22 cellular contexts compared by ENCODE assay signal in the genomic region with DNA sequence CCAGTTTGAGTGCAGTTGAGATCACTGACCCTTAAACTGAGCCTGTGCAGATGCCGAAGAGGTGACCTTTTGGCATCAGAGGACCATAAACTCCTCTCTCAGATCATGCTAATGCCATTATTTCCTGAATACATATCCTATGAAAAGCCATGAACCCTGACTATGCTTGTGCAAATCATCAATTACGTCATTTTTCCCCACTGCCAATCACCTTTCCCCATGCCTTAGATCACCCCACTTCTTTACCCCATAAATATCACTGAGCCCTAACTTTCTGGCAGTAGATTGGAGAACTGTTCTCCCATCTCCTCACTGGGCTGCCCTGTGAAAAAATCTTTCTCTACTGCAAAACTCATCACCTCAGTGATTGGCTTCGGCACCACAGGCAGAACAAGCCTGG. TPM values are rescaled to one million over a fixed set of nuclear protein-coding genes. Genes with fewer than 3 reads are reported as not detected.
DNase-seq lines count a peak whose midpoint lies in the region; ATAC-seq, FAIRE-seq and TF ChIP-seq lines count a peak whose summit lies in the region.
"Had no signal": no experiment of that assay in that cellular context is flagged by ENCODE, and none has a peak within 500 bp of the region (broad histone marks: within the 10 kb centered on the region; RNA-seq: fewer than 3 reads in every experiment).

No MANE protein-coding gene starts in this region.

- WGBS in HepG2 (ENCODE audit: low lambda C conversion rate): 0% methylated on average over 3 of the region's 3 CpGs
- WGBS in right lobe of liver (ENCODE audit: insufficient coverage, low coverage, low lambda C conversion rate, missing lambda C conversion rate): 68% methylated on average over 3 of the region's 3 CpGs

- CTCF ChIA-PET in HepG2 (lab: Yijun Ruan, JAX; ENCODE audit: low intra/inter-chr PET ratio, low total read pairs) (no interaction called here), PC-9 (lab: Charles Lee) (no interaction called here)

- intact Hi-C loops in HepG2 (cut with micrococcal nuclease; ENCODE audit: unreplicated experiment) (no loop called here), right lobe of liver (cut with DNase I) (no loop called here), PC-9 (cut with micrococcal nuclease; ENCODE audit: unreplicated experiment) (no loop called here)

- no peaks in the 10 kb centered on the region for H4K20me1 ChIP-seq in HepG2 (ENCODE audit: insufficient read depth, low read length)
- no peaks in the 10 kb centered on the region for H4K20me1 ChIP-seq in PC-9 (ENCODE audit: insufficient read depth)

- H3K4me1 ChIP-seq in HepG2 (ENCODE audit: insufficient read depth, low read length): no peaks in the 10 kb centered on the region
- H3K4me1 ChIP-seq in right lobe of liver: no peaks in the 10 kb centered on the region
- peaks cover 29% of the 10 kb centered on the region for H3K4me1 ChIP-seq in PC-9 (replicated peaks; ENCODE audit: insufficient read depth)

- BruUV-seq in HepG2 (replicated peaks; lab: Mats Ljungman, UMichigan) (no TSS peak), PC-9 (replicated peaks; lab: Mats Ljungman, UMichigan) (no TSS peak)

- no peaks in the 10 kb centered on the region for H3K9me2 ChIP-seq in PC-9 (ENCODE audit: insufficient read depth)

- POLR2A ChIA-PET in HepG2 (lab: Yijun Ruan, JAX) (no interaction called here), PC-9 (lab: Charles Lee; ENCODE audit: unreplicated experiment) (interaction anchor here (0.5 kb wide), 1 partner anchor 224 kb away, joined by 11 read pairs; no protein-coding TSS in a partner anchor)

- H3K4me1 Mint-ChIP-seq in nephron progenitor cell: peaks cover 35% of the 10 kb centered on the region
- H3K4me1 Mint-ChIP-seq in type B pancreatic cell (ENCODE audit: unreplicated experiment): peaks cover 8% of the 10 kb centered on the region
- H3K4me1 Mint-ChIP-seq: CD4-positive, alpha-beta memory T cell had no signal

- no peak for TF ChIP-seq EP300 in HepG2 (IDR thresholded peaks at IDR 0.05; ENCODE audit: low read depth in 2 of 2, low read length in 2 of 2)
- TF ChIP-seq EP300 in HepG2 (CRISPR knock-in tag; IDR thresholded peaks at IDR 0.05; ENCODE audit: borderline replicate concordance): no peak

- DNase-seq in HepG2 (ENCODE audit: low spot score): no peak
- no peak for DNase-seq in right lobe of liver
- DNase-seq in PC-9: no peak
- DNase-seq in nephron progenitor cell: no peak
- no peak for DNase-seq in type B pancreatic cell (ENCODE audit: extremely low spot score, unreplicated experiment)
- DNase-seq in DMS53 (lab: John Stamatoyannopoulos, UW): no peak
- DNase-seq: 8988T; C1 segment of cervical spinal cord; Calu3; CD4-positive, alpha-beta memory T cell; COR-L47; DND-41; GM23248; H7; HCEC 1CT had no signal

- FAIRE-seq in HepG2 (lab: Jason Lieb, UNC): no peak
- FAIRE-seq: GM12892, GM18507, H1 had no signal

- H3K4me3 ChIP-seq in HepG2 (replicated peaks in 1 of 3; ENCODE audit: insufficient read depth in 1 of 3, low read depth in 2 of 3, low read length in 3 of 3) (no peak overlapping the region), right lobe of liver (no peak overlapping the region), PC-9 (no peak overlapping the region)
- H3K4me3 ChIP-seq: GM23248 had no signal

- H3K36me3 ChIP-seq in HepG2 (replicated peaks in 1 of 2; ENCODE audit: control insufficient read depth in 1 of 2, insufficient read depth in 2 of 2, low read length in 2 of 2) (no peaks in the 10 kb centered on the region), right lobe of liver (no peaks in the 10 kb centered on the region), PC-9 (ENCODE audit: low read depth) (no peaks in the 10 kb centered on the region)

- TF ChIP-seq POLR2A in HepG2 (IDR thresholded peaks at IDR 0.05; ENCODE audit: insufficient read depth in 1 of 2, low read depth in 2 of 2, low read length in 2 of 2) (no peak), right lobe of liver (IDR thresholded peaks at IDR 0.05) (no peak)

- no peak for TF ChIP-seq CTCF in HepG2 (CRISPR knock-in tag; IDR thresholded peaks at IDR 0.05)
- no peak for TF ChIP-seq CTCF in right lobe of liver (IDR thresholded peaks at IDR 0.05)
- TF ChIP-seq CTCF in PC-9 (conservative IDR thresholded peaks at IDR 0.05): no peak
- TF ChIP-seq CTCF in nephron progenitor cell (IDR thresholded peaks at IDR 0.05): no peak
- no peak for TF ChIP-seq CTCF in type B pancreatic cell (conservative IDR thresholded peaks at IDR 0.05)

- in situ Hi-C loops in HepG2 (cut with HindIII; ENCODE audit: extremely low pct_ligation_motif_present, low pct_unique_long_range_greater_than_20kb): no loop called here

- TF ChIP-seq RAD21 in HepG2 (CRISPR knock-in tag; IDR thresholded peaks at IDR 0.05): no peak

- peak overlapping the region; percentile 93 for H3K27ac Mint-ChIP-seq in nephron progenitor cell
- peak overlapping the region; percentile 69 for H3K27ac Mint-ChIP-seq in type B pancreatic cell
- H3K27ac Mint-ChIP-seq: CD4-positive, alpha-beta memory T cell had no signal

- no peak for ATAC-seq in HepG2
- no peak for ATAC-seq in right lobe of liver
- no peak for ATAC-seq in GM21528 (IDR thresholded peaks at IDR 0.05; ENCODE audit: low FRiP score, unreplicated experiment)
- no peak for ATAC-seq in HG03159 (IDR thresholded peaks at IDR 0.05; ENCODE audit: unreplicated experiment)

- H3K27ac ChIP-seq in HepG2 (ENCODE audit: extremely low read length, insufficient read depth, low read length): no peak overlapping the region
- H3K27ac ChIP-seq in right lobe of liver: no peak overlapping the region
- H3K27ac ChIP-seq in PC-9: peak overlapping the region; percentile 84; the same call in 1 of the 2 replicates
- H3K27ac ChIP-seq: GM23248 had no signal

- no peaks in the 10 kb centered on the region for H3K79me2 ChIP-seq in HepG2 (ENCODE audit: insufficient read depth, low read length)
- no peaks in the 10 kb centered on the region for H3K79me2 ChIP-seq in PC-9 (ENCODE audit: low read depth)

- peaks cover 1% of the 10 kb centered on the region; the same call in 1 of the 2 replicates for H3K9me3 ChIP-seq in HepG2 (ENCODE audit: low read length)
- H3K9me3 ChIP-seq in right lobe of liver: no peaks in the 10 kb centered on the region
- H3K9me3 ChIP-seq in PC-9 (ENCODE audit: insufficient read depth, low read depth): peaks cover 20% of the 10 kb centered on the region

- H3K27me3 Mint-ChIP-seq in nephron progenitor cell (ENCODE audit: low read depth, poor library complexity): peaks cover 7% of the 10 kb centered on the region
- H3K27me3 Mint-ChIP-seq in type B pancreatic cell: no peaks in the 10 kb centered on the region
- H3K27me3 Mint-ChIP-seq: CD4-positive, alpha-beta memory T cell had no signal

- H3K4me3 Mint-ChIP-seq in nephron progenitor cell: peak overlapping the region; percentile 4
- no peak overlapping the region for H3K4me3 Mint-ChIP-seq in type B pancreatic cell
- H3K4me3 Mint-ChIP-seq: CD4-positive, alpha-beta memory T cell had no signal

- H2AFZ ChIP-seq in HepG2 (ENCODE audit: low read length) (no peak overlapping the region), PC-9 (no peak overlapping the region)
- H2AFZ ChIP-seq: GM23248 had no signal

- peaks cover 7% of the 10 kb centered on the region for H3K36me3 Mint-ChIP-seq in nephron progenitor cell (ENCODE audit: low read depth)
- H3K36me3 Mint-ChIP-seq in type B pancreatic cell: no peaks in the 10 kb centered on the region
- H3K36me3 Mint-ChIP-seq: CD4-positive, alpha-beta memory T cell had no signal

- H3K9me3 Mint-ChIP-seq in nephron progenitor cell: peaks cover 30% of the 10 kb centered on the region
- H3K9me3 Mint-ChIP-seq in type B pancreatic cell: no peaks in the 10 kb centered on the region

- H3K9ac ChIP-seq in HepG2 (ENCODE audit: insufficient read depth, low read depth, low read length): no peak overlapping the region
- H3K9ac ChIP-seq: GM23248 had no signal

- H3F3A ChIP-seq in PC-9 (ENCODE audit: insufficient read depth, low read depth): peaks cover 12% of the 10 kb centered on the region

- H3K27me3 ChIP-seq in HepG2 (ENCODE audit: control insufficient read depth in 1 of 2, insufficient read depth in 2 of 2, low read length in 2 of 2): no peaks in the 10 kb centered on the region
- H3K27me3 ChIP-seq in right lobe of liver: no peaks in the 10 kb centered on the region
- no peaks in the 10 kb centered on the region for H3K27me3 ChIP-seq in PC-9 (ENCODE audit: insufficient read depth, low read depth)

- H3K4me2 ChIP-seq in HepG2 (ENCODE audit: low read depth, low read length): no peak overlapping the region
- peak overlapping the region; percentile 6; the same call in 1 of the 2 replicates for H3K4me2 ChIP-seq in PC-9

TF ChIP-seq in HepG2, 621 proteins besides CTCF, POLR2A, EP300 and RAD21:
- peak; percentile 92 for TF ChIP-seq ATF7 (IDR thresholded peaks at IDR 0.05)
- no peak for TF ChIP-seq ATF7 (CRISPR knock-in tag; IDR thresholded peaks at IDR 0.05)
- TF ChIP-seq SRSF9 (IDR thresholded peaks at IDR 0.05; ENCODE audit: borderline replicate concordance, insufficient read depth, low read depth, low read length, poor library complexity, severe bottlenecking): no peak
- 0 out of 2 replicates have a peak, but pooled peaks have one; percentile 33 for TF ChIP-seq CREB1 (IDR thresholded peaks at IDR 0.05)
- no peak for TF ChIP-seq CREB1 (CRISPR knock-in tag; IDR thresholded peaks at IDR 0.05)

RNA-seq across cellular contexts. Expression of gene MTNR1B, which starts 32.9 kb away (rescaled TPM):
- not detected in 2 replicates for total RNA-seq in HepG2 (2016; rRNA removed; fragmentation: Illumina TruSeq; extraction: Trizol)
- total RNA-seq in HepG2 (2016; cell fraction: cytosol; rRNA removed; fragmentation: Illumina TruSeq; extraction: Trizol; ENCODE audit: low read depth): not detected in 2 replicates
- not detected in 2 replicates for total RNA-seq in HepG2 (2016; cell fraction: insoluble cytoplasmic fraction; rRNA removed; fragmentation: Illumina TruSeq; extraction: Trizol)
- not detected in 2 replicates for total RNA-seq in HepG2 (2016; cell fraction: membrane; rRNA removed; fragmentation: Illumina TruSeq; extraction: Trizol)
- total RNA-seq in HepG2 (2016; cell fraction: nucleus; rRNA removed; fragmentation: Illumina TruSeq; extraction: Trizol): not detected in 2 replicates
- not detected in 2 replicates for polyA plus RNA-seq in HepG2 (2011; rRNA removed)
- not detected in 2 replicates for polyA plus RNA-seq in HepG2 (2011; cell fraction: cytosol; rRNA removed)
- not detected in 2 replicates for polyA plus RNA-seq in HepG2 (2011; cell fraction: nucleus; rRNA removed)
- not detected in 2 replicates for polyA plus RNA-seq in HepG2 (2012)
- not detected in 2 replicates for polyA plus RNA-seq in HepG2 (2016; cell fraction: cytosol; fragmentation: Illumina TruSeq; extraction: Trizol; ENCODE audit: low read depth)
- not detected in 2 replicates for polyA plus RNA-seq in HepG2 (2016; cell fraction: insoluble cytoplasmic fraction; fragmentation: Illumina TruSeq; extraction: Trizol; ENCODE audit: low read depth)
- polyA plus RNA-seq in HepG2 (2016; cell fraction: membrane; fragmentation: Illumina TruSeq; extraction: Trizol; ENCODE audit: low read depth): not detected in 2 replicates
- polyA plus RNA-seq in HepG2 (2016; cell fraction: nucleus; fragmentation: Illumina TruSeq; extraction: Trizol; ENCODE audit: insufficient read depth, low read depth): not detected in 2 replicates
- not detected in 2 replicates for polyA minus RNA-seq in HepG2 (2011; rRNA and poly(A)+ RNA removed; ENCODE audit: low replicate concordance)
- not detected in 2 replicates for polyA minus RNA-seq in HepG2 (2011; cell fraction: cytosol; rRNA and poly(A)+ RNA removed)
- polyA minus RNA-seq in HepG2 (2011; cell fraction: nucleus; rRNA and poly(A)+ RNA removed): not detected in 2 replicates
- not detected for total RNA-seq in right lobe of liver
- not detected in 2 replicates for total RNA-seq in PC-9 (2021)
- total RNA-seq in type B pancreatic cell (ENCODE audit: low replicate concordance): 0.40 TPM in 1 of 2 replicates, not detected in the other
- total RNA-seq: A673; Calu3; CD4-positive, alpha-beta memory T cell; GM23248; H1; H7 had no signal
- polyA plus RNA-seq: BJ; CD4-positive, alpha-beta memory T cell; GM23248 had no signal
